ENCODE assay signal across 19 cellular contexts in genomic region chr3:111915905-111916304, GRCh38. TPM values are rescaled to one million over a fixed set of nuclear protein-coding genes. Genes with fewer than 3 reads are reported as not detected.
A peak's percentile ranks its signal among the peaks of the same experiment; 100 is the strongest.
DNase-seq lines count a peak whose midpoint lies in the region; ATAC-seq, FAIRE-seq and TF ChIP-seq lines count a peak whose summit lies in the region.
"Had no signal": no experiment of that assay in that cellular context is flagged by ENCODE, and none has a peak within 500 bp of the region (broad histone marks: within the 10 kb centered on the region; RNA-seq: fewer than 3 reads in every experiment).

No MANE protein-coding gene starts in this region.

- H3K27me3 ChIP-seq in PC-3 (ENCODE audit: low read length) = no peaks in the 10 kb centered on the region
- H3K27me3 ChIP-seq in endothelial cell of umbilical vein (ENCODE audit: control insufficient read depth in 2 of 2, insufficient read depth in 2 of 2, low read length in 2 of 2) = no peaks in the 10 kb centered on the region
- H3K27me3 ChIP-seq: MG63 had no signal

- ATAC-seq in PC-3 (no peak), GM18519 (IDR thresholded peaks at IDR 0.05; ENCODE audit: low FRiP score, unreplicated experiment) (no peak)
- ATAC-seq: naive thymus-derived CD4-positive, alpha-beta T cell had no signal

- H3K27ac ChIP-seq in PC-3 (ENCODE audit: low read length) = peak overlapping the region; percentile 41
- H3K27ac ChIP-seq in endothelial cell of umbilical vein (ENCODE audit: insufficient read depth, low read depth, low read length) = peak overlapping the region; percentile 91
- H3K27ac ChIP-seq: SK-N-MC had no signal

- BruUV-seq in PC-3 (replicated peaks; lab: Mats Ljungman, UMichigan) (no TSS peak), endothelial cell of umbilical vein (replicated peaks; lab: Mats Ljungman, UMichigan) (no TSS peak)

- H4K20me1 ChIP-seq in PC-3 (ENCODE audit: low read length) (no peaks in the 10 kb centered on the region), endothelial cell of umbilical vein (replicated peaks; ENCODE audit: control insufficient read depth, extremely low read depth, insufficient read depth, low read length) (no peaks in the 10 kb centered on the region)

- no peak overlapping the region for H3K9ac ChIP-seq in PC-3 (ENCODE audit: low read length)
- H3K9ac ChIP-seq in endothelial cell of umbilical vein (replicated peaks; ENCODE audit: extremely low read depth, insufficient read depth, low read length) = peak overlapping the region; percentile 75

- H3K4me3 Mint-ChIP-seq in osteocyte (ENCODE audit: unreplicated experiment) = no peak overlapping the region
- H3K4me3 Mint-ChIP-seq in activated T-cell treated with anti-CD3 and anti-CD28 coated beads, Interleukin-2, amount 50 U/mL, for 24 hours = no peak overlapping the region
- H3K4me3 Mint-ChIP-seq: activated CD4-positive, alpha-beta memory T cell treated with anti-CD3 and anti-CD28 coated beads, Interleukin-2, amount 10 ng/mL, durations not matched to agents 7 days and 5 days; CD4-positive, alpha-beta memory T cell; naive thymus-derived CD4-positive, alpha-beta T cell had no signal

- H3K4me2 ChIP-seq in PC-3 (ENCODE audit: low read length) (no peak overlapping the region), endothelial cell of umbilical vein (ENCODE audit: insufficient read depth, low read length) (peak overlapping the region; percentile 79)

- peaks cover 12% of the 10 kb centered on the region for H3F3A ChIP-seq in PC-3 (ENCODE audit: low read length, unreplicated experiment)

- no peaks in the 10 kb centered on the region for H3K9me1 ChIP-seq in endothelial cell of umbilical vein (replicated peaks; ENCODE audit: control insufficient read depth, extremely low read depth, insufficient read depth, low read length)

- DNase-seq in NCI-H2107 treated with DMSO at 0.1 percent for 48 hours (lab: John Stamatoyannopoulos, UW; ENCODE audit: unreplicated experiment) = peak; percentile 38
- no peak for DNase-seq in NCI-H2107 (lab: John Stamatoyannopoulos, UW)
- no peak for DNase-seq in PC-3
- peak; percentile 87 for DNase-seq in endothelial cell of umbilical vein (ENCODE audit: low read depth, low spot score)
- DNase-seq in osteocyte (ENCODE audit: extremely low spot score, unreplicated experiment) = no peak
- DNase-seq in T-helper 2 cell = no peak
- no peak for DNase-seq in activated T-cell treated with anti-CD3 and anti-CD28 coated beads, Interleukin-2, amount 50 U/mL, for 24 hours
- DNase-seq: activated CD4-positive, alpha-beta memory T cell treated with anti-CD3 and anti-CD28 coated beads, Interleukin-2, amount 10 ng/mL, durations not matched to agents 7 days and 5 days; CD4-positive, alpha-beta memory T cell; hippocampal formation; MG63; naive thymus-derived CD4-positive, alpha-beta T cell; NCI-H2029 treated with DMSO at 0.1 percent for 48 hours had no signal

- no peaks in the 10 kb centered on the region for H3K9me3 Mint-ChIP-seq in osteocyte (ENCODE audit: unreplicated experiment)
- no peaks in the 10 kb centered on the region for H3K9me3 Mint-ChIP-seq in activated T-cell treated with anti-CD3 and anti-CD28 coated beads, Interleukin-2, amount 50 U/mL, for 24 hours
- H3K9me3 Mint-ChIP-seq: activated CD4-positive, alpha-beta memory T cell treated with anti-CD3 and anti-CD28 coated beads, Interleukin-2, amount 10 ng/mL, durations not matched to agents 7 days and 5 days; CD4-positive, alpha-beta memory T cell; naive thymus-derived CD4-positive, alpha-beta T cell had no signal

- H3K9me2 ChIP-seq in PC-3 (replicated peaks; ENCODE audit: low read length) = no peaks in the 10 kb centered on the region

- H3K79me2 ChIP-seq in PC-3 (ENCODE audit: low read length) (peaks cover 54% of the 10 kb centered on the region), endothelial cell of umbilical vein (ENCODE audit: control insufficient read depth, insufficient read depth, low read length) (peaks cover 13% of the 10 kb centered on the region)

- dilution Hi-C loops in endothelial cell of umbilical vein (cut with MboI; ENCODE audit: extremely low pct_ligation_motif_present, low sequenced_read_pairs) = no loop called here

- CTCF ChIA-PET in PC-3 (lab: Charles Lee) (interaction anchor here (0.5 kb wide), 1 partner anchor 47 kb away, joined by 3 read pairs; no protein-coding TSS in a partner anchor), endothelial cell of umbilical vein (lab: Charles Lee) (interaction anchor here (0.6 to 2.9 kb wide), 13 partner anchors 8 to 198 kb away, joined by 3 to 21 read pairs (median 5); no protein-coding TSS in a partner anchor)

- TF ChIP-seq CTCF in PC-3 (conservative IDR thresholded peaks at IDR 0.05; ENCODE audit: low read depth, low read length) (no peak), endothelial cell of umbilical vein (IDR thresholded peaks at IDR 0.05; ENCODE audit: extremely low read depth in 1 of 2, insufficient read depth in 1 of 2, low read depth in 1 of 2, low read length in 2 of 2) (no peak), osteocyte (IDR thresholded peaks at IDR 0.05) (no peak)

- H3K4me3 ChIP-seq in PC-3 (ENCODE audit: low read length) = no peak overlapping the region
- H3K4me3 ChIP-seq in endothelial cell of umbilical vein (replicated peaks in 1 of 3; ENCODE audit: insufficient read depth in 1 of 3, low read depth in 1 of 3, low read length in 3 of 3) = no peak overlapping the region
- H3K4me3 ChIP-seq: MG63, SK-N-MC had no signal

- peaks cover 68% of the 10 kb centered on the region for H3K36me3 ChIP-seq in PC-3 (ENCODE audit: low read depth, low read length)
- H3K36me3 ChIP-seq in endothelial cell of umbilical vein (ENCODE audit: control insufficient read depth in 2 of 2, extremely low read depth in 1 of 2, insufficient read depth in 2 of 2, low read length in 2 of 2) = peaks cover 17 to 22% of the 10 kb centered on the region in 2 experiments

- peak; percentile 67 for FAIRE-seq in endothelial cell of umbilical vein (lab: Jason Lieb, UNC)
- FAIRE-seq: A204.1, colon, G401.6, GM12892 had no signal

- H3K36me3 Mint-ChIP-seq in osteocyte (ENCODE audit: unreplicated experiment) = peaks cover 64% of the 10 kb centered on the region
- peaks cover 6% of the 10 kb centered on the region for H3K36me3 Mint-ChIP-seq in activated T-cell treated with anti-CD3 and anti-CD28 coated beads, Interleukin-2, amount 50 U/mL, for 24 hours (ENCODE audit: low read depth)
- H3K36me3 Mint-ChIP-seq: naive thymus-derived CD4-positive, alpha-beta T cell had no signal

- H3K4me1 Mint-ChIP-seq in osteocyte (ENCODE audit: unreplicated experiment) = peaks cover 30% of the 10 kb centered on the region
- H3K4me1 Mint-ChIP-seq in activated T-cell treated with anti-CD3 and anti-CD28 coated beads, Interleukin-2, amount 50 U/mL, for 24 hours (ENCODE audit: low read depth) = peaks cover under 1% of the 10 kb centered on the region
- H3K4me1 Mint-ChIP-seq: activated CD4-positive, alpha-beta memory T cell treated with anti-CD3 and anti-CD28 coated beads, Interleukin-2, amount 10 ng/mL, durations not matched to agents 7 days and 5 days; naive thymus-derived CD4-positive, alpha-beta T cell had no signal

- POLR2A ChIA-PET in PC-3 (lab: Charles Lee; ENCODE audit: unreplicated experiment) (no interaction called here), endothelial cell of umbilical vein (lab: Charles Lee) (interaction anchor here (1.2 kb wide), 1 partner anchor 41 kb away, joined by 5 read pairs; no protein-coding TSS in a partner anchor)

- H3K9me3 ChIP-seq in PC-3 (ENCODE audit: low read length) = no peaks in the 10 kb centered on the region
- H3K9me3 ChIP-seq in endothelial cell of umbilical vein (replicated peaks; ENCODE audit: control insufficient read depth, insufficient read depth, low read length) = no peaks in the 10 kb centered on the region
- H3K9me3 ChIP-seq: MG63 had no signal

- peak overlapping the region; percentile 47 for H3K27ac Mint-ChIP-seq in osteocyte (ENCODE audit: unreplicated experiment)
- H3K27ac Mint-ChIP-seq in activated T-cell treated with anti-CD3 and anti-CD28 coated beads, Interleukin-2, amount 50 U/mL, for 24 hours = no peak overlapping the region
- H3K27ac Mint-ChIP-seq: activated CD4-positive, alpha-beta memory T cell treated with anti-CD3 and anti-CD28 coated beads, Interleukin-2, amount 10 ng/mL, durations not matched to agents 7 days and 5 days; CD4-positive, alpha-beta memory T cell; naive thymus-derived CD4-positive, alpha-beta T cell had no signal

- no peak for TF ChIP-seq POLR2A in endothelial cell of umbilical vein (IDR thresholded peaks at IDR 0.05; ENCODE audit: low read depth, low read length)

- intact Hi-C loops in PC-3 (cut with micrococcal nuclease) (loop anchor here (2.0 kb wide), 1 partner anchor 21 kb away; no protein-coding TSS in a partner anchor), endothelial cell of umbilical vein (cut with micrococcal nuclease) (loop anchor here (2.0 to 10.0 kb wide), 2 partner anchors 55 to 179 kb away; no protein-coding TSS in a partner anchor)

- no peaks in the 10 kb centered on the region for H3K27me3 Mint-ChIP-seq in osteocyte (ENCODE audit: unreplicated experiment)
- H3K27me3 Mint-ChIP-seq in activated T-cell treated with anti-CD3 and anti-CD28 coated beads, Interleukin-2, amount 50 U/mL, for 24 hours = no peaks in the 10 kb centered on the region
- H3K27me3 Mint-ChIP-seq: activated CD4-positive, alpha-beta memory T cell treated with anti-CD3 and anti-CD28 coated beads, Interleukin-2, amount 10 ng/mL, durations not matched to agents 7 days and 5 days; CD4-positive, alpha-beta memory T cell had no signal

- H2AFZ ChIP-seq in PC-3 (ENCODE audit: low read length) (no peak overlapping the region), endothelial cell of umbilical vein (ENCODE audit: low read depth, low read length) (no peak overlapping the region)

- H3K4me1 ChIP-seq in PC-3 (ENCODE audit: insufficient read depth, low read length) (peaks cover 41% of the 10 kb centered on the region), endothelial cell of umbilical vein (ENCODE audit: control insufficient read depth, extremely low read depth, insufficient read depth, low read length) (peaks cover 37% of the 10 kb centered on the region)

TF ChIP-seq in endothelial cell of umbilical vein, 7 proteins besides CTCF, POLR2A, EP300 and RAD21 (continues in another document):
- TF ChIP-seq FOS (IDR thresholded peaks at IDR 0.05; ENCODE audit: borderline replicate concordance, insufficient read depth, low read length) = no peak
- TF ChIP-seq GATA2 (IDR thresholded peaks at IDR 0.05; ENCODE audit: insufficient read depth, insufficient read length, low read depth, low read length) = no peak

RNA-seq across cellular contexts. Expression of gene PHLDB2, which starts 56.8 kb away (rescaled TPM):
- total RNA-seq in PC-3 (2014; rRNA removed) (90.1 and 104 TPM in 2 replicates), endothelial cell of umbilical vein (72.0 and 104 TPM in 2 replicates), osteocyte (134 and 138 TPM in 2 replicates)
- polyA plus RNA-seq in endothelial cell of umbilical vein = 22.4 and 25.1 TPM in 2 replicates
- 14.1 and 16.0 TPM in 2 replicates for polyA plus RNA-seq in endothelial cell of umbilical vein (2011; cell fraction: cytosol; rRNA removed)
- polyA plus RNA-seq in endothelial cell of umbilical vein (2011; cell fraction: nucleus; rRNA removed) = 135 and 139 TPM in 2 replicates
- polyA plus RNA-seq in endothelial cell of umbilical vein (2012) = 33.8 and 56.8 TPM in 2 replicates
- polyA minus RNA-seq in endothelial cell of umbilical vein = 130 and 132 TPM in 2 replicates
- polyA minus RNA-seq in endothelial cell of umbilical vein (2011; cell fraction: cytosol; rRNA and poly(A)+ RNA removed) = 29.8 TPM
- polyA minus RNA-seq in endothelial cell of umbilical vein (2011; cell fraction: nucleus; rRNA and poly(A)+ RNA removed) = 305 and 404 TPM in 2 replicates

Comparison
In these comparisons a context has a peak if more than half of its experiments do, and no peak if none do; other contexts are left out.
1. DNase-seq: peak in NCI-H2107 treated with DMSO at 0.1 percent for 48 hours (single experiment) and endothelial cell of umbilical vein (single experiment); none in NCI-H2107 (single experiment), PC-3 (single experiment), osteocyte (single experiment), T-helper 2 cell (0 of 5) and activated T-cell treated with anti-CD3 and anti-CD28 coated beads, Interleukin-2, amount 50 U/mL, for 24 hours (single experiment).